10 cellular contexts compared by ENCODE assay signal in genomic region chr4:128524311-128524710, GRCh38.
A peak's percentile ranks its signal among the peaks of the same experiment; 100 is the strongest.
DNase-seq lines count a peak whose midpoint lies in the region; ATAC-seq, FAIRE-seq and TF ChIP-seq lines count a peak whose summit lies in the region.
"Had no signal": no experiment of that assay in that cellular context is flagged by ENCODE, and none has a peak within 500 bp of the region (broad histone marks: within the 10 kb centered on the region; RNA-seq: fewer than 3 reads in every experiment).

No MANE protein-coding gene starts in this region.

- no peak for FAIRE-seq in urothelium cell line (lab: Jason Lieb, UNC)
- FAIRE-seq: TTC549 had no signal

- H3K27ac ChIP-seq in coronary artery, result peak overlapping the region; percentile 69 to 83
- H3K27ac ChIP-seq: HL-60 had no signal

- ATAC-seq in GM18858 (IDR thresholded peaks at IDR 0.05; ENCODE audit: unreplicated experiment), result no peak

- peak; percentile 84 for DNase-seq in LoVo (ENCODE audit: low spot score)
- no peak for DNase-seq in coronary artery (ENCODE audit: low spot score)
- peak; percentile 74 for DNase-seq in kidney glomerular epithelial cell (lab: John Stamatoyannopoulos, UW)
- peak; percentile 75 for DNase-seq in urothelium cell line (ENCODE audit: low spot score)
- DNase-seq in NCI-H774 (lab: John Stamatoyannopoulos, UW), result no peak
- no peak for DNase-seq in NOMO-1 (lab: John Stamatoyannopoulos, UW; ENCODE audit: unreplicated experiment in 2 of 2)
- DNase-seq: NCI-H526 treated with DMSO at 0.1 percent for 48 hours had no signal

- H3K4me3 ChIP-seq in coronary artery, result no peak overlapping the region

- no peak for TF ChIP-seq CTCF in coronary artery (IDR thresholded peaks at IDR 0.05)

Comparison
In these comparisons a context has a peak if more than half of its experiments do, and no peak if none do; other contexts are left out.
1. DNase-seq: peak in LoVo (single experiment), kidney glomerular epithelial cell (single experiment) and urothelium cell line (single experiment); none in coronary artery (single experiment), NCI-H774 (single experiment) and NOMO-1 (0 of 2).